30 cellular contexts compared by ENCODE assay signal in the genomic region with DNA sequence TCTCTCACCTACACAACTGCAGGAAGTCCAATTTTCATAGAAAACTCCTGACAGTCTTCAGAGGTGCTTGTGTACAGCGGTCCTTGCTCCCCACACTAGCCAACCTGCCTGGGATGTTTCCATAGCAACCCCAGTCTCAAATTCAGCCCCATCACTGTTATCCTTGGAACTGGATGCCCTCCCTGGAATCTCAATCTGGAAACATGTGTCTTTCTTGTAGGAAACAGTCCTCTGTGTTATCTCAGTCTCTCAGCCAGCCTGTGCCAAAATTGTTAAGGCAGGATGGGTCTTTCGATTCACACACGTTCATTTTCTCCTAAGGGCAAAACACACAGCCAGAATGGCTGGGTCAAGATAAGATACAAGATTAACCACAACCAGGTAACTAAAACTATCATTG.
"Had no signal": no experiment of that assay in that cellular context is flagged by ENCODE, and none has a peak within 500 bp of the region (broad histone marks: within the 10 kb centered on the region; RNA-seq: fewer than 3 reads in every experiment).

No MANE protein-coding gene starts in this region.

- H3K4me3 ChIP-seq: esophagus squamous epithelium had no signal

- H3K36me3 ChIP-seq: brain microvascular endothelial cell, esophagus squamous epithelium, WERI-Rb-1 had no signal

- H3K27me3 ChIP-seq: brain microvascular endothelial cell, esophagus squamous epithelium had no signal

- H3K9me3 ChIP-seq: esophagus squamous epithelium had no signal

- FAIRE-seq: colon, frontal cortex had no signal

- ATAC-seq: activated CD4-positive, CD25-positive, alpha-beta regulatory T cell treated with anti-CD3 and anti-CD28 coated beads, Interleukin-2, amount 50 U/mL, for 24 hours; activated CD8-positive, alpha-beta T cell treated with anti-CD3 and anti-CD28 coated beads for 36 hours; activated T-cell treated with anti-CD3 and anti-CD28 coated beads, Interleukin-2, amount 50 U/mL, for 4 hours; activated T-helper 17 cell treated with anti-CD3 and anti-CD28 coated beads, Interleukin-2, amount 50 U/mL, for 72 hours; effector memory CD8-positive, alpha-beta T cell; T-helper 17 cell had no signal

- DNase-seq: activated B cell treated with CpG ODN at 0.5 μM for 24 hours; activated CD4-positive, alpha-beta T cell treated with anti-CD3 and anti-CD28 coated beads for 48 hours; activated CD4-positive, alpha-beta T cell treated with anti-CD3 and anti-CD28 coated beads, Interleukin-2, amount 50 U/mL, for 1 hour; activated CD4-positive, alpha-beta T cell treated with anti-CD3 and anti-CD28 coated beads, Interleukin-2, amount 50 U/mL, for 48 hours; activated CD8-positive, alpha-beta memory T cell treated with anti-CD3 and anti-CD28 coated beads for 24 hours; activated CD8-positive, alpha-beta T cell treated with anti-CD3 and anti-CD28 coated beads for 36 hours; activated effector memory CD4-positive, alpha-beta T cell treated with Interleukin-2 at 50 U/mL for 16 hours; activated gamma-delta T cell treated with Interleukin-2 at 50 U/mL for 16 hours; activated naive CD4-positive, alpha-beta T cell treated with anti-CD3 and anti-CD28 coated beads, Interleukin-2, amount 50 U/mL, for 16 hours; activated naive CD4-positive, alpha-beta T cell treated with Interleukin-2 at 50 U/mL for 16 hours; activated T-cell treated with anti-CD3 and anti-CD28 coated beads, Interleukin-2, amount 50 U/mL, for 4 hours; amniotic stem cell; anterior cingulate cortex; brain microvascular endothelial cell; caudate nucleus; cortex of kidney; dermis blood vessel endothelial cell; effector CD4-positive, alpha-beta T cell; effector memory CD8-positive, alpha-beta T cell; erythroblast; esophagus squamous epithelium; foreskin fibroblast; head of caudate nucleus; T-helper 17 cell; T1000; WERI-Rb-1 had no signal

- H3K27ac ChIP-seq: brain microvascular endothelial cell, esophagus squamous epithelium, WERI-Rb-1 had no signal
